Comparison of ENCODE assay signal across 20 cellular contexts in the genomic region with DNA sequence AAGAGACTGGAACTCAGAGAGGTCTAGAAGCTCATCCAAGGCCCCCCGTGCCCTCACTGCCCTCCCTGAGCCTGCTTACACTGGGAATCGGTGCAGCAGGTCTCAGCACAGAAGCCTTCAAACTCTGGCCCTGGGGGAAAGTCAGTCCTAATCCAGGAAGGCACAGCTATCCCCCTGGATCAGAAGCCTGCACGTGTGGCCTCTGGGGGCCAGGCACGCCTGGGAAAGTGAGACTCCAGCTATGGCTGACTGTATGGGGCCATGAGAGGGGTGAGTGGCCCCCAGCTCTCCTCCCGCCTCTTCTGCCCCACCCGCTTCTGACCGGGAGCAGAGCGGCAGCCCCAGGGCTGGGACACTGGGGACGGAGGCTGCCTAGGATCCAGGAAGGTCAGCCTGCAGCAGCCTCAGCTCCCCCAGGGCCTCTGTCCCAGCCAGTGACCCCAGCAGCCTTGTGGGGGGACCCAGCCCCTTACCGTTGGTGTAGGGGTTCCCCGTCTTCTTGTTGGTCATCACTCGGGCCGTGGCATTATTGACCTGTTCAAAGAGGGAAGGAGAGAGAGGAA. TPM values are rescaled to one million over a fixed set of nuclear protein-coding genes. Genes with fewer than 3 reads are reported as not detected.
DNase-seq lines count a peak whose midpoint lies in the region; ATAC-seq and TF ChIP-seq lines count a peak whose summit lies in the region.
"Had no signal": no experiment of that assay in that cellular context is flagged by ENCODE, and none has a peak within 500 bp of the region (broad histone marks: within the 10 kb centered on the region; RNA-seq: fewer than 3 reads in every experiment).

No MANE protein-coding gene starts in this region.

- H3K27me3 Mint-ChIP-seq in nephron progenitor cell (ENCODE audit: low read depth, poor library complexity), result peaks cover 13% of the 10 kb centered on the region
- peaks cover 19% of the 10 kb centered on the region for H3K27me3 Mint-ChIP-seq in osteocyte (ENCODE audit: unreplicated experiment)

- no peak for ATAC-seq in GM21529 (IDR thresholded peaks at IDR 0.05; ENCODE audit: unreplicated experiment)
- ATAC-seq: GM12878 had no signal

- H3K9ac ChIP-seq in BLaER1, result no peak overlapping the region; the same call in 1 of the 2 replicates
- H3K9ac ChIP-seq in NT2/D1 (ENCODE audit: insufficient read length, low read depth), result peak overlapping the region; percentile 9
- no peak overlapping the region for H3K9ac ChIP-seq in mesendoderm (ENCODE audit: low read length)

- no peak overlapping the region for H4K5ac ChIP-seq in mesendoderm (ENCODE audit: low read length)

- CTCF ChIA-PET in HEK293 (lab: Yijun Ruan, JAX), result interaction anchor here (0.5 to 1.6 kb wide), 6 partner anchors 9 to 292 kb away, joined by 3 to 7 read pairs (median 4); no protein-coding TSS in a partner anchor

- H3K79me2 ChIP-seq in mesendoderm (ENCODE audit: control insufficient read depth, insufficient read depth, low read length), result no peaks in the 10 kb centered on the region

- H3K79me1 ChIP-seq in mesendoderm (ENCODE audit: low read length), result no peaks in the 10 kb centered on the region

- H3K36me3 Mint-ChIP-seq in nephron progenitor cell (ENCODE audit: low read depth), result no peaks in the 10 kb centered on the region
- H3K36me3 Mint-ChIP-seq in osteocyte (ENCODE audit: unreplicated experiment), result no peaks in the 10 kb centered on the region
- H3K36me3 Mint-ChIP-seq: CD4-positive, alpha-beta memory T cell had no signal

- H3K4me2 ChIP-seq in BLaER1, result peak overlapping the region; percentile 13; the same call in 1 of the 2 replicates
- H3K4me2 ChIP-seq in mesendoderm (ENCODE audit: low read length), result no peak overlapping the region

- H3K4ac ChIP-seq in mesendoderm (ENCODE audit: low read depth, low read length), result no peak overlapping the region

- no peak overlapping the region for H3K23ac ChIP-seq in mesendoderm (ENCODE audit: low read length)

- no peak overlapping the region for H3K27ac ChIP-seq in BLaER1
- no peak overlapping the region for H3K27ac ChIP-seq in HEK293 (ENCODE audit: extremely low read depth, low read depth, low read length)
- no peak overlapping the region for H3K27ac ChIP-seq in mesendoderm (ENCODE audit: low read depth, low read length)
- no peak overlapping the region for H3K27ac ChIP-seq in esophagus squamous epithelium
- H3K27ac ChIP-seq: 22Rv1 had no signal

- H3K4me3 Mint-ChIP-seq in nephron progenitor cell, result no peak overlapping the region
- no peak overlapping the region for H3K4me3 Mint-ChIP-seq in osteocyte (ENCODE audit: unreplicated experiment)
- H3K4me3 Mint-ChIP-seq: B cell; CD4-positive, alpha-beta memory T cell had no signal

- H2AK5ac ChIP-seq in mesendoderm (ENCODE audit: low read length), result no peak overlapping the region

- H3K9me3 ChIP-seq in BLaER1 (no peaks in the 10 kb centered on the region), HEK293 (ENCODE audit: control insufficient read depth, insufficient read depth, low read depth, low read length) (no peaks in the 10 kb centered on the region), NT2/D1 (ENCODE audit: insufficient read depth, low read length) (no peaks in the 10 kb centered on the region), esophagus squamous epithelium (no peaks in the 10 kb centered on the region)
- H3K9me3 ChIP-seq: HAP-1 had no signal

- H2BK15ac ChIP-seq in mesendoderm (replicated peaks; ENCODE audit: low read depth), result no peak overlapping the region

- no peak for DNase-seq in NT2/D1 (ENCODE audit: low read depth, low spot score)
- DNase-seq in mesendoderm, result no peak
- DNase-seq in nephron progenitor cell, result no peak
- no peak for DNase-seq in osteocyte (ENCODE audit: extremely low spot score, unreplicated experiment)
- no peak for DNase-seq in esophagus squamous epithelium (lab: John Stamatoyannopoulos, UW)
- DNase-seq: C1 segment of cervical spinal cord, Calu3, COR-L47, DMS153, DND-41, GDM1, GOT3 had no signal

- H3K4me1 ChIP-seq in BLaER1 (peaks cover 56% of the 10 kb centered on the region), HEK293 (ENCODE audit: control insufficient read depth, insufficient read depth, low read length) (no peaks in the 10 kb centered on the region), NT2/D1 (ENCODE audit: insufficient read depth, insufficient read length) (peaks cover 19% of the 10 kb centered on the region), mesendoderm (ENCODE audit: control insufficient read depth, low read depth, low read length) (no peaks in the 10 kb centered on the region), esophagus squamous epithelium (peaks cover 0 to 13% (median 0%) of the 10 kb centered on the region in 3 donors)
- H3K4me1 ChIP-seq: HAP-1 had no signal

- H3K27me3 ChIP-seq in BLaER1 (peaks cover 38% of the 10 kb centered on the region), NT2/D1 (ENCODE audit: insufficient read depth, insufficient read length) (no peaks in the 10 kb centered on the region), mesendoderm (ENCODE audit: insufficient read depth, low read length, poor library complexity) (no peaks in the 10 kb centered on the region), esophagus squamous epithelium (peaks cover 0 to 90% (median 12%) of the 10 kb centered on the region in 4 donors)

- intact Hi-C loops in esophagus squamous epithelium (cut with DNase I), result no loop called here

- H2BK120ac ChIP-seq in mesendoderm (ENCODE audit: low read depth, low read length), result no peak overlapping the region

- H3K4me1 Mint-ChIP-seq in nephron progenitor cell (peaks cover 48% of the 10 kb centered on the region), osteocyte (ENCODE audit: unreplicated experiment) (no peaks in the 10 kb centered on the region)

- H3K36me3 ChIP-seq in BLaER1 (no peaks in the 10 kb centered on the region), HEK293 (ENCODE audit: control insufficient read depth in 2 of 2, insufficient read depth in 1 of 2, low read length in 2 of 2) (no peaks in the 10 kb centered on the region), NT2/D1 (ENCODE audit: insufficient read depth, insufficient read length, low read length) (no peaks in the 10 kb centered on the region), mesendoderm (ENCODE audit: control insufficient read depth, insufficient read depth, low read length) (no peaks in the 10 kb centered on the region), esophagus squamous epithelium (no peaks in the 10 kb centered on the region)
- H3K36me3 ChIP-seq: HAP-1 had no signal

- H3K27ac Mint-ChIP-seq in nephron progenitor cell, result no peak overlapping the region
- no peak overlapping the region for H3K27ac Mint-ChIP-seq in osteocyte (ENCODE audit: unreplicated experiment)
- H3K27ac Mint-ChIP-seq: B cell; CD4-positive, alpha-beta memory T cell had no signal

- POLR2A ChIA-PET in HEK293 (lab: Yijun Ruan, JAX), result interaction anchor here (0.5 to 1.6 kb wide), 2 partner anchors 13 to 30 kb away, joined by 4 to 8 read pairs; no protein-coding TSS in a partner anchor

- TF ChIP-seq CTCF in HEK293 (tag by site-specific recombination; IDR thresholded peaks at IDR 0.05), result no peak
- TF ChIP-seq CTCF in nephron progenitor cell (IDR thresholded peaks at IDR 0.05), result no peak
- no peak for TF ChIP-seq CTCF in osteocyte (IDR thresholded peaks at IDR 0.05)
- TF ChIP-seq CTCF in esophagus squamous epithelium (IDR thresholded peaks at IDR 0.05), result no peak

- peak overlapping the region; percentile 25 for H3K56ac ChIP-seq in mesendoderm (ENCODE audit: low read length)

- WGBS in mesendoderm (ENCODE audit: extremely low coverage, insufficient coverage, low lambda C conversion rate), result no CpG with 5 or more reads among the region's 13 CpGs
- 59% methylated on average over 11 of the region's 13 CpGs; no CpG with 5 or more reads in 1 of the 2 donors for WGBS in esophagus squamous epithelium, 2 donors

- no peaks in the 10 kb centered on the region for H3K9me3 Mint-ChIP-seq in nephron progenitor cell
- H3K9me3 Mint-ChIP-seq in osteocyte (ENCODE audit: unreplicated experiment), result no peaks in the 10 kb centered on the region
- H3K9me3 Mint-ChIP-seq: CD4-positive, alpha-beta memory T cell had no signal

- H4K8ac ChIP-seq in mesendoderm (ENCODE audit: low read depth, low read length), result no peak overlapping the region

- TF ChIP-seq POLR2A in esophagus squamous epithelium (IDR thresholded peaks at IDR 0.05), result no peak

- no peak overlapping the region for H2BK5ac ChIP-seq in mesendoderm (ENCODE audit: low read length)

- H3K4me3 ChIP-seq in BLaER1 (no peak overlapping the region), HEK293 (ENCODE audit: low read depth, low read length) (no peak overlapping the region), NT2/D1 (ENCODE audit: insufficient read length, low read depth) (no peak overlapping the region), mesendoderm (ENCODE audit: low read length) (no peak overlapping the region), esophagus squamous epithelium (no peak overlapping the region)
- H3K4me3 ChIP-seq: GM12878, HAP-1 had no signal

- no peak overlapping the region for H3K18ac ChIP-seq in mesendoderm (ENCODE audit: low read length)

- no peaks in the 10 kb centered on the region; the same call in 1 of the 2 replicates for H4K20me1 ChIP-seq in BLaER1

TF ChIP-seq in HEK293, 187 proteins besides CTCF, POLR2A, EP300 and RAD21 (continues in another document):
- TF ChIP-seq, protein P1, sequence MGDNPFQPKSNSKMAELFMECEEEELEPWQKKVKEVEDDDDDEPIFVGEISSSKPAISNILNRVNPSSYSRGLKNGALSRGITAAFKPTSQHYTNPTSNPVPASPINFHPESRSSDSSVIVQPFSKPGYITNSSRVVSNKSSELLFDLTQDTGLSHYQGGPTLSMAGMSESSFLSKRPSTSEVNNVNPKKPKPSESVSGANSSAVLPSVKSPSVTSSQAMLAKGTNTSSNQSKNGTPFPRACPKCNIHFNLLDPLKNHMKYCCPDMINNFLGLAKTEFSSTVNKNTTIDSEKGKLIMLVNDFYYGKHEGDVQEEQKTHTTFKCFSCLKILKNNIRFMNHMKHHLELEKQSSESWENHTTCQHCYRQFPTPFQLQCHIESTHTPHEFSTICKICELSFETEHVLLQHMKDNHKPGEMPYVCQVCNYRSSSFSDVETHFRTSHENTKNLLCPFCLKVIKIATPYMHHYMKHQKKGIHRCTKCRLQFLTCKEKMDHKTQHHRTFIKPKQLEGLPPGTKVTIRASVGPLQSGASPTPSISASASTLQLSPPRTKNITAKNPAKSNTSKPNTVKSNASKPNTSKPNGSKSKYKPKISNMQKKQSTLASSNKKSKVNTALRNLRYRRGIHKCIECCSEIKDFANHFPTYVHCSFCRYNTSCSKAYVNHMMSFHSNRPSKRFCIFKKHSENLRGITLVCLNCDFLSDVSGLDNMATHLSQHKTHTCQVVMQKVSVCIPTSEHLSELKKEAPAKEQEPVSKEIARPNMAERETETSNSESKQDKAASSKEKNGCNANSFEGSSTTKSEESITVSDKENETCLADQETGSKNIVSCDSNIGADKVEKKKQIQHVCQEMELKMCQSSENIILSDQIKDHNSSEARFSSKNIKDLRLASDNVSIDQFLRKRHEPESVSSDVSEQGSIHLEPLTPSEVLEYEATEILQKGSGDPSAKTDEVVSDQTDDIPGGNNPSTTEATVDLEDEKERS (tag by site-specific recombination; IDR thresholded peaks at IDR 0.05), result no peak
- no peak for TF ChIP-seq MEIS1 (CRISPR knock-in tag; IDR thresholded peaks at IDR 0.05; ENCODE audit: borderline replicate concordance)

RNA-seq across cellular contexts. Expression of gene ENGASE, which starts 26.6 kb away (rescaled TPM):
- polyA plus RNA-seq in mesendoderm (2013, experiment 1 of 2), result 5.1 TPM
- polyA plus RNA-seq in mesendoderm (2013, experiment 2 of 2), result 6.1 TPM
- total RNA-seq in osteocyte (36.3 and 38.4 TPM in 2 replicates), esophagus squamous epithelium (10 to 100 TPM in 2 of 4 donors, 1 to 10 TPM in 2; 6.0 to 32.2 (median 9.5) TPM)
